ENCODE assay signal across 21 cellular contexts in genomic region chr19:34402074-34402600, GRCh38. TPM values are rescaled to one million over a fixed set of nuclear protein-coding genes. Genes with fewer than 3 reads are reported as not detected.
DNase-seq lines count a peak whose midpoint lies in the region; ATAC-seq and TF ChIP-seq lines count a peak whose summit lies in the region.
"Had no signal": no experiment of that assay in that cellular context is flagged by ENCODE, and none has a peak within 500 bp of the region (broad histone marks: within the 10 kb centered on the region; RNA-seq: fewer than 3 reads in every experiment).

No MANE protein-coding gene starts in this region.

- peak overlapping the region; percentile 39 for H3K27ac Mint-ChIP-seq in type B pancreatic cell
- H3K27ac Mint-ChIP-seq in activated T-cell treated with anti-CD3 and anti-CD28 coated beads, Interleukin-2, amount 50 U/mL, for 72 hours: no peak overlapping the region
- H3K27ac Mint-ChIP-seq: activated CD4-positive, alpha-beta T cell treated with anti-CD3 and anti-CD28 coated beads for 36 hours had no signal

- H3K9me2 ChIP-seq in hepatocyte (replicated peaks; ENCODE audit: insufficient read depth): no peaks in the 10 kb centered on the region

- H3K36me3 ChIP-seq in cardiac muscle cell: peaks cover 34% of the 10 kb centered on the region
- H3K36me3 ChIP-seq in OCI-LY3 (replicated peaks; ENCODE audit: low read depth, low read length): peaks cover 36% of the 10 kb centered on the region
- H3K36me3 ChIP-seq in hepatocyte (replicated peaks; ENCODE audit: insufficient read depth, low read depth): no peaks in the 10 kb centered on the region
- H3K36me3 ChIP-seq in left ventricle myocardium inferior: peaks cover 42% of the 10 kb centered on the region

- ATAC-seq in left ventricle myocardium superior (no peak), GM18519 (IDR thresholded peaks at IDR 0.05; ENCODE audit: low FRiP score, unreplicated experiment) (no peak)
- no peak for ATAC-seq in activated T-cell treated with anti-CD3 and anti-CD28 coated beads, Interleukin-2, amount 50 U/mL, for 72 hours (replicated peaks in 1 of 2)
- ATAC-seq: activated CD4-positive, alpha-beta T cell treated with anti-CD3 and anti-CD28 coated beads for 36 hours; heart right ventricle had no signal

- intact Hi-C loops in left ventricle myocardium superior (cut with micrococcal nuclease) (no loop called here), left ventricle myocardium inferior (cut with micrococcal nuclease) (no loop called here)

- no peak overlapping the region for H3K9ac ChIP-seq in OCI-LY3 (ENCODE audit: low read length)

- H3K36me3 Mint-ChIP-seq in type B pancreatic cell: peaks cover 8% of the 10 kb centered on the region
- peaks cover 2 to 6% of the 10 kb centered on the region in 2 donors for H3K36me3 Mint-ChIP-seq in activated T-cell treated with anti-CD3 and anti-CD28 coated beads, Interleukin-2, amount 50 U/mL, for 72 hours (ENCODE audit: insufficient read depth in 2 of 2)

- H3K27ac ChIP-seq in cardiac muscle cell (peak overlapping the region; percentile 26), OCI-LY3 (ENCODE audit: low read length) (0 out of 2 replicates have a peak overlapping the region, but pooled peaks have one; percentile 1), hepatocyte (peak overlapping the region; percentile 61), left ventricle myocardium inferior (replicated peaks) (no peak overlapping the region)
- H3K27ac ChIP-seq: heart right ventricle, spleen, upper lobe of left lung had no signal

- H3K9me3 Mint-ChIP-seq in type B pancreatic cell: no peaks in the 10 kb centered on the region
- no peaks in the 10 kb centered on the region for H3K9me3 Mint-ChIP-seq in activated T-cell treated with anti-CD3 and anti-CD28 coated beads, Interleukin-2, amount 50 U/mL, for 72 hours
- H3K9me3 Mint-ChIP-seq: CD4-positive, alpha-beta memory T cell; stimulated activated naive CD8-positive, alpha-beta T cell treated with anti-CD3 and anti-CD28 coated beads, Interleukin-15, Interleukin-2, amounts not matched to agents 100 ng/mL and 50 ng/mL, for 24 hours had no signal

- H3K4me1 ChIP-seq in cardiac muscle cell (ENCODE audit: low read depth): no peaks in the 10 kb centered on the region
- H3K4me1 ChIP-seq in OCI-LY3 (ENCODE audit: low read length): peaks cover 9% of the 10 kb centered on the region; the same call in 1 of the 2 replicates
- H3K4me1 ChIP-seq in hepatocyte (ENCODE audit: insufficient read depth): no peaks in the 10 kb centered on the region
- H3K4me1 ChIP-seq in left ventricle myocardium inferior: peaks cover 16% of the 10 kb centered on the region

- H3K4me3 ChIP-seq in cardiac muscle cell (no peak overlapping the region), OCI-LY3 (ENCODE audit: low read length) (no peak overlapping the region), hepatocyte (no peak overlapping the region), left ventricle myocardium inferior (no peak overlapping the region)
- H3K4me3 ChIP-seq: heart right ventricle, spleen, upper lobe of left lung had no signal

- WGBS in hepatocyte (ENCODE audit: low lambda C conversion rate, missing lambda C conversion rate): 81% methylated on average over 8 of the region's 8 CpGs

- no peaks in the 10 kb centered on the region for H3K9me3 ChIP-seq in cardiac muscle cell (ENCODE audit: low read depth)
- no peaks in the 10 kb centered on the region for H3K9me3 ChIP-seq in OCI-LY3 (ENCODE audit: insufficient read depth, low read length)
- H3K9me3 ChIP-seq in hepatocyte (ENCODE audit: low read depth): no peaks in the 10 kb centered on the region
- H3K9me3 ChIP-seq in left ventricle myocardium inferior (replicated peaks): no peaks in the 10 kb centered on the region
- H3K9me3 ChIP-seq: heart right ventricle, spleen, upper lobe of left lung had no signal

- 0 out of 2 replicates have a peak, but pooled peaks cover 10% of the 10 kb centered on the region for H4K20me1 ChIP-seq in OCI-LY3 (ENCODE audit: insufficient read depth, low read length)
- H4K20me1 ChIP-seq in hepatocyte (ENCODE audit: insufficient read depth, poor library complexity, severe bottlenecking): no peaks in the 10 kb centered on the region

- no peak for DNase-seq in cardiac muscle cell (ENCODE audit: low read depth in 1 of 2, low spot score in 1 of 2)
- DNase-seq in left ventricle myocardium superior: no peak
- DNase-seq in hepatocyte (ENCODE audit: low spot score): no peak
- DNase-seq in type B pancreatic cell (ENCODE audit: extremely low spot score, unreplicated experiment): no peak
- no peak for DNase-seq in activated T-cell treated with anti-CD3 and anti-CD28 coated beads, Interleukin-2, amount 50 U/mL, for 72 hours
- no peak for DNase-seq in left ventricle myocardium inferior
- DNase-seq: activated CD4-positive, alpha-beta T cell treated with anti-CD3 and anti-CD28 coated beads for 36 hours; activated gamma-delta T cell treated with Interleukin-2 at 50 U/mL for 16 hours; CD4-positive, alpha-beta memory T cell; dermis blood vessel endothelial cell; DMS79 treated with DMSO at 0.1 percent for 48 hours; H7; heart right ventricle; NCI-H1436 treated with DMSO at 0.1 percent for 48 hours; NCI-H446; stimulated activated CD4-positive, alpha-beta T cell treated with anti-CD3 and anti-CD28 coated beads, Interleukin-4, amount 100 ng/mL, for 24 hours; upper lobe of left lung had no signal

- H3K27me3 ChIP-seq in cardiac muscle cell (no peaks in the 10 kb centered on the region), OCI-LY3 (ENCODE audit: low read depth, low read length) (no peaks in the 10 kb centered on the region), hepatocyte (no peaks in the 10 kb centered on the region), left ventricle myocardium inferior (ENCODE audit: low read depth) (no peaks in the 10 kb centered on the region)
- H3K27me3 ChIP-seq: heart right ventricle, spleen, upper lobe of left lung had no signal

- H3K79me2 ChIP-seq in OCI-LY3 (ENCODE audit: low read length) (peaks cover 30% of the 10 kb centered on the region), hepatocyte (peaks cover 15% of the 10 kb centered on the region)

- no peaks in the 10 kb centered on the region for H3K4me1 Mint-ChIP-seq in type B pancreatic cell (ENCODE audit: unreplicated experiment)
- H3K4me1 Mint-ChIP-seq in activated T-cell treated with anti-CD3 and anti-CD28 coated beads, Interleukin-2, amount 50 U/mL, for 72 hours (ENCODE audit: low read depth): peaks cover 14% of the 10 kb centered on the region

- H3K4me2 ChIP-seq in OCI-LY3 (ENCODE audit: low read length): no peak overlapping the region
- no peak overlapping the region for H3K4me2 ChIP-seq in hepatocyte

- peak overlapping the region; percentile 11 for H3K4me3 Mint-ChIP-seq in type B pancreatic cell
- no peak overlapping the region for H3K4me3 Mint-ChIP-seq in activated T-cell treated with anti-CD3 and anti-CD28 coated beads, Interleukin-2, amount 50 U/mL, for 72 hours
- H3K4me3 Mint-ChIP-seq: activated CD4-positive, alpha-beta T cell treated with anti-CD3 and anti-CD28 coated beads for 36 hours; stimulated activated naive CD8-positive, alpha-beta T cell treated with anti-CD3 and anti-CD28 coated beads, Interleukin-15, Interleukin-2, amounts not matched to agents 100 ng/mL and 50 ng/mL, for 24 hours had no signal

- H3K27me3 Mint-ChIP-seq in type B pancreatic cell: no peaks in the 10 kb centered on the region
- no peaks in the 10 kb centered on the region for H3K27me3 Mint-ChIP-seq in activated T-cell treated with anti-CD3 and anti-CD28 coated beads, Interleukin-2, amount 50 U/mL, for 72 hours (ENCODE audit: low read depth)
- H3K27me3 Mint-ChIP-seq: activated CD4-positive, alpha-beta T cell treated with anti-CD3 and anti-CD28 coated beads for 36 hours; CD4-positive, alpha-beta memory T cell; stimulated activated naive CD8-positive, alpha-beta T cell treated with anti-CD3 and anti-CD28 coated beads, Interleukin-15, Interleukin-2, amounts not matched to agents 100 ng/mL and 50 ng/mL, for 24 hours had no signal

- TF ChIP-seq CTCF in cardiac muscle cell (IDR thresholded peaks at IDR 0.05; ENCODE audit: low read depth, low read length) (no peak), OCI-LY3 (IDR thresholded peaks at IDR 0.05; ENCODE audit: low read depth, low read length) (no peak), hepatocyte (IDR thresholded peaks at IDR 0.05; ENCODE audit: poor library complexity) (no peak), type B pancreatic cell (conservative IDR thresholded peaks at IDR 0.05) (no peak), left ventricle myocardium inferior (IDR thresholded peaks at IDR 0.05; ENCODE audit: borderline replicate concordance) (no peak)

- H2AFZ ChIP-seq in OCI-LY3 (ENCODE audit: low read depth, low read length) (no peak overlapping the region), hepatocyte (no peak overlapping the region)

RNA-seq across cellular contexts. Expression of gene PDCD2L, which starts 2.1 kb away (rescaled TPM):
- total RNA-seq in cardiac muscle cell (37.6 and 39.3 TPM in 2 replicates), left ventricle myocardium superior (8.9 TPM), hepatocyte (9.8 and 12.4 TPM in 2 replicates), type B pancreatic cell (ENCODE audit: low replicate concordance) (10.1 and 13.3 TPM in 2 replicates), left ventricle myocardium inferior (12.8 TPM)
- polyA plus RNA-seq in cardiac muscle cell (14.9 and 25.5 TPM in 2 replicates), hepatocyte (6.3 and 7.3 TPM in 2 replicates)
- 10 to 100 TPM; 23.2 to 34.4 TPM for total RNA-seq in activated T-cell treated with anti-CD3 and anti-CD28 coated beads, Interleukin-2, amount 50 U/mL, for 72 hours

RNA-seq across cellular contexts. Expression of gene UBA2, which starts 26.0 kb away (rescaled TPM):
- total RNA-seq in cardiac muscle cell (118 and 121 TPM in 2 replicates), left ventricle myocardium superior (51.1 TPM), hepatocyte (112 and 125 TPM in 2 replicates), type B pancreatic cell (ENCODE audit: low replicate concordance) (88.5 and 109 TPM in 2 replicates), left ventricle myocardium inferior (44.0 TPM)
- polyA plus RNA-seq in cardiac muscle cell (71.9 and 95.3 TPM in 2 replicates), hepatocyte (61.4 and 65.0 TPM in 2 replicates)
- total RNA-seq in activated T-cell treated with anti-CD3 and anti-CD28 coated beads, Interleukin-2, amount 50 U/mL, for 72 hours: 100 to 1,000 TPM; 153 to 183 TPM

RNA-seq across cellular contexts. Expression of gene GPI, which starts 37.1 kb away (rescaled TPM):
- total RNA-seq in cardiac muscle cell (618 and 670 TPM in 2 replicates), left ventricle myocardium superior (553 TPM), hepatocyte (82.9 and 117 TPM in 2 replicates), type B pancreatic cell (ENCODE audit: low replicate concordance) (241 and 297 TPM in 2 replicates), left ventricle myocardium inferior (473 TPM)
- polyA plus RNA-seq in cardiac muscle cell (791 and 862 TPM in 2 replicates), hepatocyte (120 and 124 TPM in 2 replicates)
- 100 to 1,000 TPM; 240 to 282 TPM for total RNA-seq in activated T-cell treated with anti-CD3 and anti-CD28 coated beads, Interleukin-2, amount 50 U/mL, for 72 hours
